Comparison of ENCODE assay signal across 8 cellular contexts in genomic region chr9:133460405-133461175, GRCh38. TPM values are rescaled to one million over a fixed set of nuclear protein-coding genes. Genes with fewer than 3 reads are reported as not detected.
DNase-seq lines count a peak whose midpoint lies in the region; ATAC-seq and TF ChIP-seq lines count a peak whose summit lies in the region.

No MANE protein-coding gene starts in this region.

- H3K4me1 ChIP-seq in left ventricle myocardium inferior, result peaks cover 20% of the 10 kb centered on the region

- H3K27me3 Mint-ChIP-seq in activated naive CD4-positive, alpha-beta T cell treated with anti-CD3 and anti-CD28 coated beads, Interleukin-2, amount 50 U/mL, for 24 hours, result no peaks in the 10 kb centered on the region
- no peaks in the 10 kb centered on the region for H3K27me3 Mint-ChIP-seq in progenitor cell of endocrine pancreas

- ATAC-seq in HG02610 (IDR thresholded peaks at IDR 0.05; ENCODE audit: unreplicated experiment), result peak; percentile 22

- H3K4me1 Mint-ChIP-seq in activated naive CD4-positive, alpha-beta T cell treated with anti-CD3 and anti-CD28 coated beads, Interleukin-2, amount 50 U/mL, for 24 hours, result no peaks in the 10 kb centered on the region
- H3K4me1 Mint-ChIP-seq in progenitor cell of endocrine pancreas (ENCODE audit: low read depth), result peaks cover 12% of the 10 kb centered on the region

- peak overlapping the region; percentile 72 for H3K27ac Mint-ChIP-seq in activated naive CD4-positive, alpha-beta T cell treated with anti-CD3 and anti-CD28 coated beads, Interleukin-2, amount 50 U/mL, for 24 hours
- peak overlapping the region; percentile 99 for H3K27ac Mint-ChIP-seq in progenitor cell of endocrine pancreas

- no peaks in the 10 kb centered on the region for H3K9me3 Mint-ChIP-seq in activated naive CD4-positive, alpha-beta T cell treated with anti-CD3 and anti-CD28 coated beads, Interleukin-2, amount 50 U/mL, for 24 hours
- H3K9me3 Mint-ChIP-seq in progenitor cell of endocrine pancreas (ENCODE audit: low read depth), result no peaks in the 10 kb centered on the region

- H3K4me3 Mint-ChIP-seq in activated naive CD4-positive, alpha-beta T cell treated with anti-CD3 and anti-CD28 coated beads, Interleukin-2, amount 50 U/mL, for 24 hours, result peak overlapping the region; percentile 71
- peak overlapping the region; percentile 88 for H3K4me3 Mint-ChIP-seq in progenitor cell of endocrine pancreas (ENCODE audit: low read depth)

- H3K27ac ChIP-seq in left ventricle myocardium inferior (replicated peaks), result peak overlapping the region; percentile 95

- DNase-seq in stimulated activated CD4-positive, alpha-beta T cell treated with anti-CD3 and anti-CD28 coated beads, Interleukin-1b, Interleukin-23, amount 100 ng/mL, for 48 hours, result peak; percentile 9
- DNase-seq in stimulated activated CD4-positive, alpha-beta T cell treated with anti-CD3 and anti-CD28 coated beads, Interleukin-4, amount 100 ng/mL, for 1 hour, result no peak
- peak; percentile 54 to 59 for DNase-seq in NCI-H1930 (lab: John Stamatoyannopoulos, UW)
- no peak for DNase-seq in left ventricle myocardium inferior
- peak; percentile 45 for DNase-seq in progenitor cell of endocrine pancreas (ENCODE audit: low spot score, unreplicated experiment)
- no peak for DNase-seq in GDM1 (lab: John Stamatoyannopoulos, UW)

- no peaks in the 10 kb centered on the region for H3K9me3 ChIP-seq in left ventricle myocardium inferior (replicated peaks)

- H3K4me3 ChIP-seq in left ventricle myocardium inferior, result peak overlapping the region; percentile 79

- H3K36me3 ChIP-seq in left ventricle myocardium inferior, result no peaks in the 10 kb centered on the region

- no peak for TF ChIP-seq CTCF in left ventricle myocardium inferior (IDR thresholded peaks at IDR 0.05; ENCODE audit: borderline replicate concordance)
- no peak for TF ChIP-seq CTCF in progenitor cell of endocrine pancreas (IDR thresholded peaks at IDR 0.05; ENCODE audit: unreplicated experiment)

- intact Hi-C loops in left ventricle myocardium inferior (cut with micrococcal nuclease), result no loop called here

- H3K36me3 Mint-ChIP-seq in activated naive CD4-positive, alpha-beta T cell treated with anti-CD3 and anti-CD28 coated beads, Interleukin-2, amount 50 U/mL, for 24 hours, result no peaks in the 10 kb centered on the region
- peaks cover 1% of the 10 kb centered on the region for H3K36me3 Mint-ChIP-seq in progenitor cell of endocrine pancreas (ENCODE audit: insufficient read depth)

- no peaks in the 10 kb centered on the region for H3K27me3 ChIP-seq in left ventricle myocardium inferior (ENCODE audit: low read depth)

RNA-seq across cellular contexts. Expression of gene CACFD1, which starts 0.8 kb away (rescaled TPM):
- total RNA-seq in left ventricle myocardium inferior, result 11.5 TPM
- 55.6 and 56.2 TPM in 2 replicates for total RNA-seq in progenitor cell of endocrine pancreas

RNA-seq across cellular contexts. Expression of gene SLC2A6, which starts 18.3 kb away (rescaled TPM):
- total RNA-seq in left ventricle myocardium inferior (2.0 TPM), progenitor cell of endocrine pancreas (4.7 and 5.2 TPM in 2 replicates)

RNA-seq across cellular contexts. Expression of gene ADAMTS13, which starts 38.4 kb away (rescaled TPM):
- 3.1 TPM for total RNA-seq in left ventricle myocardium inferior
- total RNA-seq in progenitor cell of endocrine pancreas, result 16.0 and 17.8 TPM in 2 replicates

RNA-seq across cellular contexts. Expression of gene REXO4, which starts 42.8 kb away (rescaled TPM):
- total RNA-seq in left ventricle myocardium inferior (16.5 TPM), progenitor cell of endocrine pancreas (30.3 and 30.9 TPM in 2 replicates)

Comparison
In these comparisons a context has a peak if more than half of its experiments do, and no peak if none do; other contexts are left out.
1. DNase-seq: peak in stimulated activated CD4-positive, alpha-beta T cell treated with anti-CD3 and anti-CD28 coated beads, Interleukin-1b, Interleukin-23, amount 100 ng/mL, for 48 hours (single experiment), NCI-H1930 (2 of 2) and progenitor cell of endocrine pancreas (single experiment); none in stimulated activated CD4-positive, alpha-beta T cell treated with anti-CD3 and anti-CD28 coated beads, Interleukin-4, amount 100 ng/mL, for 1 hour (single experiment), left ventricle myocardium inferior (single experiment) and GDM1 (single experiment).